ENCODE assay signal across 9 cellular contexts in the genomic region with DNA sequence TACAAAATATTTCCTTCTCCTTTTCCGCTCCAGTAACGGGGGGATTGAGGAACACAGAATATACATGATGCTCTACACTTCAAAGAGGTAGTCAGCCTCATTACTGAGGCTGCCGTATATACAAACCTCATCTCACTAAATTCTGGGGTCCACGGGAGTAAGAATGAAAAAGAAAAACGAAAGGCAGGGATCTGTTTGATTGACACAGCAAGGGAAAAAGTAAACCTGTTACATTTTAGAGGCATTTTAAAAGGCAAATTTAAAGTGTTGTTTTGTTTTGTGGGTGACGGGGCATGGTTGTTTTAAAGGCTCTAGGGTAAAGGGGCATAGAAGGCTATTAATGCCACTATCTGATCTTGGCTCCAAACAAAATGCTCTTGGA. TPM values are rescaled to one million over a fixed set of nuclear protein-coding genes. Genes with fewer than 3 reads are reported as not detected.
DNase-seq lines count a peak whose midpoint lies in the region; ATAC-seq and TF ChIP-seq lines count a peak whose summit lies in the region.
"Had no signal": no experiment of that assay in that cellular context is flagged by ENCODE, and none has a peak within 500 bp of the region (broad histone marks: within the 10 kb centered on the region; RNA-seq: fewer than 3 reads in every experiment).

No MANE protein-coding gene starts in this region.

- no peak overlapping the region for H3K18ac ChIP-seq in trophoblast cell (ENCODE audit: low read length)

- H2BK12ac ChIP-seq in trophoblast cell (ENCODE audit: low read length) = no peak overlapping the region

- H3K79me2 ChIP-seq in trophoblast cell (ENCODE audit: control insufficient read depth, insufficient read depth, low read length, poor library complexity) = no peaks in the 10 kb centered on the region

- H3K9me3 ChIP-seq in NT2/D1 (ENCODE audit: insufficient read depth, low read length) (peaks cover 4% of the 10 kb centered on the region; the same call in 1 of the 2 replicates), esophagus muscularis mucosa (no peaks in the 10 kb centered on the region), trophoblast cell (ENCODE audit: insufficient read depth, low read depth, low read length) (peaks cover 5% of the 10 kb centered on the region)

- H2AFZ ChIP-seq in trophoblast cell (ENCODE audit: insufficient read depth, low read length, poor library complexity) = no peak overlapping the region

- no peak overlapping the region for H3K23ac ChIP-seq in trophoblast cell (ENCODE audit: low read length)

- peaks cover 21% of the 10 kb centered on the region for H3K27me3 ChIP-seq in NT2/D1 (ENCODE audit: insufficient read depth, insufficient read length)
- peaks cover 0 to 33% (median 13%) of the 10 kb centered on the region in 4 donors for H3K27me3 ChIP-seq in esophagus muscularis mucosa
- H3K27me3 ChIP-seq in trophoblast cell (ENCODE audit: insufficient read depth, low read length) = peaks cover 24% of the 10 kb centered on the region

- no peak overlapping the region for H3K14ac ChIP-seq in trophoblast cell (ENCODE audit: low read length)

- H4K12ac ChIP-seq in trophoblast cell (ENCODE audit: low read depth, low read length) = no peak overlapping the region

- H3K36me3 ChIP-seq in NT2/D1 (ENCODE audit: insufficient read depth, insufficient read length, low read length) (no peaks in the 10 kb centered on the region), esophagus muscularis mucosa (no peaks in the 10 kb centered on the region), trophoblast cell (ENCODE audit: control insufficient read depth in 1 of 2, insufficient read depth in 2 of 2, low read length in 2 of 2) (no peaks in the 10 kb centered on the region)

- no peak overlapping the region for H2BK5ac ChIP-seq in trophoblast cell (ENCODE audit: low read depth, low read length, poor library complexity)

- H3K4me1 ChIP-seq in NT2/D1 (ENCODE audit: insufficient read depth, insufficient read length) = no peaks in the 10 kb centered on the region
- peaks cover 44 to 54% (median 51%) of the 10 kb centered on the region in 4 donors for H3K4me1 ChIP-seq in esophagus muscularis mucosa
- H3K4me1 ChIP-seq in trophoblast cell (ENCODE audit: control insufficient read depth in 1 of 2, insufficient read depth in 2 of 2, low read length in 2 of 2) = peaks cover 12 to 13% of the 10 kb centered on the region in 2 experiments

- peak overlapping the region; percentile 96 for H3K4me2 ChIP-seq in trophoblast cell (ENCODE audit: low read length)

- DNase-seq in ELR (ENCODE audit: low read depth) (peak; percentile 15), NT2/D1 (ENCODE audit: low read depth, low spot score) (no peak), esophagus muscularis mucosa (ENCODE audit: extremely low spot score) (no peak), trophoblast cell (no peak), posterior cingulate gyrus (no peak), retina (no peak), NCI-H2227 treated with DMSO at 0.1 percent for 48 hours (lab: John Stamatoyannopoulos, UW) (no peak), left lobe of liver (ENCODE audit: low spot score) (no peak)

- no peak for TF ChIP-seq POLR2A in esophagus muscularis mucosa (IDR thresholded peaks at IDR 0.05; ENCODE audit: low read depth)

- no peak overlapping the region for H3K27ac ChIP-seq in esophagus muscularis mucosa (replicated peaks in 1 of 4)
- no peak overlapping the region for H3K27ac ChIP-seq in trophoblast cell (ENCODE audit: low read depth, low read length)

- H3K4me3 ChIP-seq in NT2/D1 (ENCODE audit: insufficient read length, low read depth) = peak overlapping the region; percentile 15
- H3K4me3 ChIP-seq in esophagus muscularis mucosa = peak overlapping the region; percentile 51 to 62 (median 56)
- H3K4me3 ChIP-seq in trophoblast cell (ENCODE audit: low read depth, low read length) = peak overlapping the region; percentile 56

- intact Hi-C loops in esophagus muscularis mucosa (cut with DNase I) = no loop called here
- intact Hi-C loops in posterior cingulate gyrus (cut with DNase I) = no loop called here

- no peak for ATAC-seq in left lobe of liver

- no peak overlapping the region for H3K4ac ChIP-seq in trophoblast cell (ENCODE audit: low read depth, low read length)

- no peak for TF ChIP-seq CTCF in esophagus muscularis mucosa (IDR thresholded peaks at IDR 0.05)

- H2BK120ac ChIP-seq in trophoblast cell (ENCODE audit: insufficient read depth, low read length, poor library complexity) = no peak overlapping the region

- 11% methylated on average over 6 of the region's 6 CpGs for WGBS in esophagus muscularis mucosa
- WGBS in trophoblast cell (ENCODE audit: extremely low coverage, insufficient coverage, insufficient read length) = no CpG with 5 or more reads among the region's 6 CpGs

- no peak overlapping the region for H2AK5ac ChIP-seq in trophoblast cell (ENCODE audit: low read length)

- no peak overlapping the region for H3K9ac ChIP-seq in NT2/D1 (ENCODE audit: insufficient read length, low read depth)
- peak overlapping the region; percentile 49 for H3K9ac ChIP-seq in trophoblast cell (ENCODE audit: low read length)

- H4K8ac ChIP-seq in trophoblast cell (ENCODE audit: low read depth, low read length) = no peak overlapping the region

- TF ChIP-seq EP300 in esophagus muscularis mucosa (IDR thresholded peaks at IDR 0.05) = no peak

- no peak overlapping the region for H4K91ac ChIP-seq in trophoblast cell (ENCODE audit: low read depth, low read length)

- no peaks in the 10 kb centered on the region for H3K79me1 ChIP-seq in trophoblast cell (ENCODE audit: low read length)

RNA-seq across cellular contexts. Expression of a gene that starts 2.9 kb away (rescaled TPM):
- total RNA-seq in esophagus muscularis mucosa = under 1 TPM; 0.42 to 0.71 (median 0.62) TPM
- polyA plus RNA-seq in trophoblast cell (2013) = 7.7 and 8.3 TPM in 2 replicates
- total RNA-seq in left lobe of liver = not detected
- polyA plus RNA-seq: IgD-negative memory B cell had no signal
